Comparison of ENCODE assay signal across 8 cellular contexts in genomic region chr19:50669319-50670101, GRCh38. TPM values are rescaled to one million over a fixed set of nuclear protein-coding genes. Genes with fewer than 3 reads are reported as not detected.
DNase-seq lines count a peak whose midpoint lies in the region; ATAC-seq and TF ChIP-seq lines count a peak whose summit lies in the region.

No MANE protein-coding gene starts in this region.

- intact Hi-C loops in natural killer cell (cut with micrococcal nuclease): loop anchor here (1.0 kb wide), 1 partner anchor 114 kb away; no protein-coding TSS in a partner anchor

- H3K9me3 Mint-ChIP-seq in natural killer cell: no peaks in the 10 kb centered on the region
- H3K9me3 Mint-ChIP-seq in natural killer cell treated with Interleukin-12 subunit alpha and Interleukin-12 subunit beta and Interleukin-15 and Interleukin-18, amount 100 ng/mL, for 72 hours: no peaks in the 10 kb centered on the region
- no peaks in the 10 kb centered on the region for H3K9me3 Mint-ChIP-seq in activated naive CD8-positive, alpha-beta T cell treated with anti-CD3 and anti-CD28 coated beads, Interleukin-2, amount 50 U/mL, for 24 hours

- H3K9me2 ChIP-seq in OCI-LY1 (ENCODE audit: low read depth, low read length): no peaks in the 10 kb centered on the region

- no peak overlapping the region for H3K4me3 Mint-ChIP-seq in natural killer cell
- H3K4me3 Mint-ChIP-seq in natural killer cell treated with Interleukin-12 subunit alpha and Interleukin-12 subunit beta and Interleukin-15 and Interleukin-18, amount 100 ng/mL, for 72 hours: no peak overlapping the region
- H3K4me3 Mint-ChIP-seq in activated naive CD8-positive, alpha-beta T cell treated with anti-CD3 and anti-CD28 coated beads, Interleukin-2, amount 50 U/mL, for 24 hours: no peak overlapping the region

- no peaks in the 10 kb centered on the region for H3K4me1 Mint-ChIP-seq in natural killer cell
- no peaks in the 10 kb centered on the region for H3K4me1 Mint-ChIP-seq in natural killer cell treated with Interleukin-12 subunit alpha and Interleukin-12 subunit beta and Interleukin-15 and Interleukin-18, amount 100 ng/mL, for 72 hours (ENCODE audit: low read depth in 2 of 2)
- no peaks in the 10 kb centered on the region for H3K4me1 Mint-ChIP-seq in activated naive CD8-positive, alpha-beta T cell treated with anti-CD3 and anti-CD28 coated beads, Interleukin-2, amount 50 U/mL, for 24 hours

- no peaks in the 10 kb centered on the region for H3K79me2 ChIP-seq in OCI-LY1 (ENCODE audit: insufficient read depth, low read length)

- H3K36me3 Mint-ChIP-seq in natural killer cell: no peaks in the 10 kb centered on the region
- H3K36me3 Mint-ChIP-seq in natural killer cell treated with Interleukin-12 subunit alpha and Interleukin-12 subunit beta and Interleukin-15 and Interleukin-18, amount 100 ng/mL, for 72 hours: no peaks in the 10 kb centered on the region
- peaks cover 2% of the 10 kb centered on the region for H3K36me3 Mint-ChIP-seq in activated naive CD8-positive, alpha-beta T cell treated with anti-CD3 and anti-CD28 coated beads, Interleukin-2, amount 50 U/mL, for 24 hours (ENCODE audit: low read depth)

- no peaks in the 10 kb centered on the region for H4K20me1 ChIP-seq in OCI-LY1 (ENCODE audit: insufficient read depth, low read length)

- H3K4me3 ChIP-seq in OCI-LY1 (ENCODE audit: low read depth, low read length, poor library complexity, severe bottlenecking): no peak overlapping the region

- DNase-seq in natural killer cell (no peak), left lobe of liver (ENCODE audit: low spot score) (no peak), superior temporal gyrus (ENCODE audit: extremely low spot score) (peak; percentile 77)
- DNase-seq in natural killer cell treated with Interleukin-12 subunit alpha and Interleukin-12 subunit beta and Interleukin-15 and Interleukin-18, amount 100 ng/mL, for 72 hours (ENCODE audit: low spot score): no peak
- peak; percentile 64 for DNase-seq in activated naive CD8-positive, alpha-beta T cell treated with anti-CD3 and anti-CD28 coated beads, Interleukin-2, amount 50 U/mL, for 24 hours

- H3K36me3 ChIP-seq in OCI-LY1 (ENCODE audit: insufficient read depth, low read length): no peaks in the 10 kb centered on the region

- no peaks in the 10 kb centered on the region for H3K27me3 ChIP-seq in OCI-LY1 (ENCODE audit: insufficient read depth, low read length)

- peaks cover 25 to 44% of the 10 kb centered on the region in 2 donors for H3K27me3 Mint-ChIP-seq in natural killer cell (ENCODE audit: low read depth in 2 of 2)
- H3K27me3 Mint-ChIP-seq in natural killer cell treated with Interleukin-12 subunit alpha and Interleukin-12 subunit beta and Interleukin-15 and Interleukin-18, amount 100 ng/mL, for 72 hours: peaks cover 33 to 36% of the 10 kb centered on the region in 2 donors
- peaks cover 51% of the 10 kb centered on the region for H3K27me3 Mint-ChIP-seq in activated naive CD8-positive, alpha-beta T cell treated with anti-CD3 and anti-CD28 coated beads, Interleukin-2, amount 50 U/mL, for 24 hours

- peaks cover under 1% of the 10 kb centered on the region; the same call in 1 of the 2 replicates for H3K9me3 ChIP-seq in OCI-LY1 (ENCODE audit: low read length)

- no peak overlapping the region for H2AFZ ChIP-seq in OCI-LY1 (ENCODE audit: low read length)

- ATAC-seq in natural killer cell: peak in 2 of 3 donors; percentile 31 to 36
- ATAC-seq in natural killer cell treated with Interleukin-12 subunit alpha and Interleukin-12 subunit beta and Interleukin-15 and Interleukin-18, amount 100 ng/mL, for 72 hours: no peak
- no peak for ATAC-seq in activated naive CD8-positive, alpha-beta T cell treated with anti-CD3 and anti-CD28 coated beads, Interleukin-2, amount 50 U/mL, for 24 hours
- ATAC-seq in left lobe of liver: peak; percentile 54
- ATAC-seq in HG03175 (IDR thresholded peaks at IDR 0.05; ENCODE audit: unreplicated experiment): no peak
- ATAC-seq in GM18867 (IDR thresholded peaks at IDR 0.05; ENCODE audit: unreplicated experiment): no peak

- no peak overlapping the region for H3K27ac Mint-ChIP-seq in natural killer cell
- H3K27ac Mint-ChIP-seq in natural killer cell treated with Interleukin-12 subunit alpha and Interleukin-12 subunit beta and Interleukin-15 and Interleukin-18, amount 100 ng/mL, for 72 hours: no peak overlapping the region
- H3K27ac Mint-ChIP-seq in activated naive CD8-positive, alpha-beta T cell treated with anti-CD3 and anti-CD28 coated beads, Interleukin-2, amount 50 U/mL, for 24 hours: no peak overlapping the region

- H3K9ac ChIP-seq in OCI-LY1 (ENCODE audit: low read length): no peak overlapping the region

- peak; percentile 70 for TF ChIP-seq CTCF in natural killer cell (IDR thresholded peaks at IDR 0.05)
- TF ChIP-seq CTCF in OCI-LY1 (IDR thresholded peaks at IDR 0.05; ENCODE audit: low read length): peak; percentile 78

- no peaks in the 10 kb centered on the region for H3F3A ChIP-seq in OCI-LY1 (ENCODE audit: insufficient read depth, low read length)

- H3K4me1 ChIP-seq in OCI-LY1 (ENCODE audit: insufficient read depth, low read length, severe bottlenecking): no peaks in the 10 kb centered on the region

- no peak overlapping the region for H3K4me2 ChIP-seq in OCI-LY1 (ENCODE audit: low read length)

- H3K27ac ChIP-seq in OCI-LY1 (ENCODE audit: low read depth, low read length, poor library complexity, severe bottlenecking): no peak overlapping the region

RNA-seq across cellular contexts. Expression of gene C19orf81, which starts 20.3 kb away (rescaled TPM):
- not detected for total RNA-seq in natural killer cell
- total RNA-seq in natural killer cell treated with Interleukin-12 subunit alpha and Interleukin-12 subunit beta and Interleukin-15 and Interleukin-18, amount 100 ng/mL, for 72 hours: not detected
- not detected for total RNA-seq in left lobe of liver

RNA-seq across cellular contexts. Expression of gene SYT3, which starts 29.8 kb away (rescaled TPM):
- total RNA-seq in natural killer cell: not detected
- total RNA-seq in natural killer cell treated with Interleukin-12 subunit alpha and Interleukin-12 subunit beta and Interleukin-15 and Interleukin-18, amount 100 ng/mL, for 72 hours: not detected
- total RNA-seq in left lobe of liver: not detected

RNA-seq across cellular contexts. Expression of gene SHANK1, which starts 50.1 kb away (rescaled TPM):
- total RNA-seq in natural killer cell: under 1 TPM; 0.05 to 0.75 (median 0.20) TPM
- not detected for total RNA-seq in natural killer cell treated with Interleukin-12 subunit alpha and Interleukin-12 subunit beta and Interleukin-15 and Interleukin-18, amount 100 ng/mL, for 72 hours
- 0.23 TPM for total RNA-seq in left lobe of liver

RNA-seq across cellular contexts. Expression of gene CLEC11A, which starts 53.7 kb away (rescaled TPM):
- total RNA-seq in natural killer cell: 1 to 10 TPM; 2.3 to 4.0 (median 3.3) TPM
- total RNA-seq in natural killer cell treated with Interleukin-12 subunit alpha and Interleukin-12 subunit beta and Interleukin-15 and Interleukin-18, amount 100 ng/mL, for 72 hours: 1 to 10 TPM; 1.1 to 1.2 TPM
- total RNA-seq in left lobe of liver: 2.8 TPM

Comparison
In these comparisons a context has a peak if more than half of its experiments do, and no peak if none do; other contexts are left out.
1. ATAC-seq: peak in natural killer cell (2 of 3) and left lobe of liver (single experiment); none in natural killer cell treated with Interleukin-12 subunit alpha and Interleukin-12 subunit beta and Interleukin-15 and Interleukin-18, amount 100 ng/mL, for 72 hours (0 of 2), activated naive CD8-positive, alpha-beta T cell treated with anti-CD3 and anti-CD28 coated beads, Interleukin-2, amount 50 U/mL, for 24 hours (single experiment), HG03175 (single experiment) and GM18867 (single experiment).
2. DNase-seq: peak in activated naive CD8-positive, alpha-beta T cell treated with anti-CD3 and anti-CD28 coated beads, Interleukin-2, amount 50 U/mL, for 24 hours (single experiment) and superior temporal gyrus (single experiment); none in natural killer cell (single experiment), natural killer cell treated with Interleukin-12 subunit alpha and Interleukin-12 subunit beta and Interleukin-15 and Interleukin-18, amount 100 ng/mL, for 72 hours (single experiment) and left lobe of liver (single experiment).